ENCODE assay signal across 8 cellular contexts in genomic region chr14:68248481-68249255, GRCh38.
DNase-seq lines count a peak whose midpoint lies in the region; ATAC-seq, FAIRE-seq and TF ChIP-seq lines count a peak whose summit lies in the region.

No MANE protein-coding gene starts in this region.

- no peaks in the 10 kb centered on the region for H3K27me3 Mint-ChIP-seq in dendritic cell treated with granulocyte-macrophage colony-stimulating factor and Interleukin-4, amounts not matched to agents 40 ng/mL and 50 ng/mL, for 4 days
- H3K27me3 Mint-ChIP-seq in activated CD4-positive, alpha-beta memory T cell treated with anti-CD3 and anti-CD28 coated beads, Interleukin-2, amount 10 ng/mL, durations not matched to agents 7 days and 5 days, result no peaks in the 10 kb centered on the region

- no peaks in the 10 kb centered on the region for H3K9me3 ChIP-seq in OCI-LY3 (ENCODE audit: insufficient read depth, low read length)
- H3K9me3 ChIP-seq in liver (ENCODE audit: control insufficient read depth in 4 of 4, low read length in 3 of 4), result no peaks in the 10 kb centered on the region
- H3K9me3 ChIP-seq in suprapubic skin, result no peaks in the 10 kb centered on the region

- TF ChIP-seq POLR2A in suprapubic skin (IDR thresholded peaks at IDR 0.05), result no peak

- POLR2A ChIA-PET in activated CD4-positive, alpha-beta memory T cell treated with anti-CD3 and anti-CD28 coated beads, Interleukin-2, amount 10 ng/mL, durations not matched to agents 7 days and 5 days (lab: Charles Lee), result interaction anchor here (0.9 to 7.5 kb wide), 6 partner anchors 36 to 571 kb away, joined by 3 to 60 read pairs (median 6); partner anchors contain the start of gene ZFP36L1

- no peak overlapping the region for H3K4me2 ChIP-seq in OCI-LY3 (ENCODE audit: low read length)

- H3K27ac ChIP-seq in OCI-LY3 (ENCODE audit: low read length), result no peak overlapping the region
- peak overlapping the region; percentile 82 to 94 for H3K27ac ChIP-seq in liver (ENCODE audit: low read depth in 1 of 2, low read length in 2 of 2)
- H3K27ac ChIP-seq in suprapubic skin, result peak overlapping the region; percentile 75

- H3K27ac Mint-ChIP-seq in dendritic cell treated with granulocyte-macrophage colony-stimulating factor and Interleukin-4, amounts not matched to agents 40 ng/mL and 50 ng/mL, for 4 days, result peak overlapping the region; percentile 78
- no peak overlapping the region for H3K27ac Mint-ChIP-seq in activated CD4-positive, alpha-beta memory T cell treated with anti-CD3 and anti-CD28 coated beads, Interleukin-2, amount 10 ng/mL, durations not matched to agents 7 days and 5 days

- H3K9me3 Mint-ChIP-seq in dendritic cell treated with granulocyte-macrophage colony-stimulating factor and Interleukin-4, amounts not matched to agents 40 ng/mL and 50 ng/mL, for 4 days, result no peaks in the 10 kb centered on the region
- no peaks in the 10 kb centered on the region for H3K9me3 Mint-ChIP-seq in activated CD4-positive, alpha-beta memory T cell treated with anti-CD3 and anti-CD28 coated beads, Interleukin-2, amount 10 ng/mL, durations not matched to agents 7 days and 5 days

- H3K36me3 ChIP-seq in OCI-LY3 (replicated peaks; ENCODE audit: low read depth, low read length), result no peaks in the 10 kb centered on the region
- no peaks in the 10 kb centered on the region for H3K36me3 ChIP-seq in liver (ENCODE audit: control insufficient read depth in 4 of 4, insufficient read depth in 3 of 4, low read depth in 1 of 4, low read length in 3 of 4)
- H3K36me3 ChIP-seq in suprapubic skin, result no peaks in the 10 kb centered on the region

- no peak overlapping the region for H3K4me3 ChIP-seq in OCI-LY3 (ENCODE audit: low read length)
- no peak overlapping the region for H3K4me3 ChIP-seq in liver (ENCODE audit: low read depth in 1 of 3, low read length in 3 of 3)
- H3K4me3 ChIP-seq in suprapubic skin, result no peak overlapping the region

- DNase-seq in EH (ENCODE audit: low read depth), result peak; percentile 67
- DNase-seq in HTR-8/SVneo (ENCODE audit: insufficient read length, low spot score), result peak; percentile 90
- peak in 1 of 2 donors; percentile 68 for DNase-seq in suprapubic skin (ENCODE audit: low spot score in 2 of 2)
- no peak for DNase-seq in activated CD4-positive, alpha-beta memory T cell treated with anti-CD3 and anti-CD28 coated beads, Interleukin-2, amount 10 ng/mL, durations not matched to agents 7 days and 5 days

- intact Hi-C loops in dendritic cell treated with granulocyte-macrophage colony-stimulating factor and Interleukin-4, amounts not matched to agents 40 ng/mL and 50 ng/mL, for 4 days (cut with micrococcal nuclease), result loop anchor here (2.0 to 10.0 kb wide), 5 partner anchors 304 to 576 kb away; no protein-coding TSS in a partner anchor

- H3K27me3 ChIP-seq in OCI-LY3 (ENCODE audit: low read depth, low read length) (no peaks in the 10 kb centered on the region), liver (ENCODE audit: control insufficient read depth in 4 of 4, insufficient read depth in 4 of 4, low read length in 3 of 4) (no peaks in the 10 kb centered on the region), suprapubic skin (no peaks in the 10 kb centered on the region)

- TF ChIP-seq CTCF in OCI-LY3 (IDR thresholded peaks at IDR 0.05; ENCODE audit: low read depth, low read length) (peak; percentile 70), liver (IDR thresholded peaks at IDR 0.05; ENCODE audit: low read depth, low read length, missing input control) (peak; percentile 54), suprapubic skin (IDR thresholded peaks at IDR 0.05) (peak; percentile 32 to 67)

- WGBS in liver, result 59% methylated on average over 7 of the region's 7 CpGs
- WGBS in suprapubic skin, result 56% methylated on average over 7 of the region's 7 CpGs

- CTCF ChIA-PET in activated CD4-positive, alpha-beta memory T cell treated with anti-CD3 and anti-CD28 coated beads, Interleukin-2, amount 10 ng/mL, durations not matched to agents 7 days and 5 days (lab: Charles Lee), result interaction anchor here (0.6 to 12.5 kb wide), 8 partner anchors 305 to 596 kb away, joined by 3 to 129 read pairs (median 10); partner anchors contain the start of gene ZFP36L1

- TF ChIP-seq EP300 in suprapubic skin (IDR thresholded peaks at IDR 0.05), result no peak

- H3K4me1 Mint-ChIP-seq in dendritic cell treated with granulocyte-macrophage colony-stimulating factor and Interleukin-4, amounts not matched to agents 40 ng/mL and 50 ng/mL, for 4 days (ENCODE audit: low read depth), result peaks cover 59% of the 10 kb centered on the region
- peaks cover 15% of the 10 kb centered on the region for H3K4me1 Mint-ChIP-seq in activated CD4-positive, alpha-beta memory T cell treated with anti-CD3 and anti-CD28 coated beads, Interleukin-2, amount 10 ng/mL, durations not matched to agents 7 days and 5 days

- H3K79me2 ChIP-seq in OCI-LY3 (ENCODE audit: low read length), result no peaks in the 10 kb centered on the region

- H3K4me3 Mint-ChIP-seq in dendritic cell treated with granulocyte-macrophage colony-stimulating factor and Interleukin-4, amounts not matched to agents 40 ng/mL and 50 ng/mL, for 4 days, result no peak overlapping the region
- no peak overlapping the region for H3K4me3 Mint-ChIP-seq in activated CD4-positive, alpha-beta memory T cell treated with anti-CD3 and anti-CD28 coated beads, Interleukin-2, amount 10 ng/mL, durations not matched to agents 7 days and 5 days

- FAIRE-seq in HTR-8/SVneo (lab: Jason Lieb, UNC), result peak; percentile 98

- H2AFZ ChIP-seq in OCI-LY3 (ENCODE audit: low read depth, low read length), result no peak overlapping the region

- no peaks in the 10 kb centered on the region for H4K20me1 ChIP-seq in OCI-LY3 (ENCODE audit: insufficient read depth, low read length)

- peak; percentile 95 to 97 for TF ChIP-seq RAD21 in liver (IDR thresholded peaks at IDR 0.05)

- H3K9ac ChIP-seq in OCI-LY3 (ENCODE audit: low read length), result peak overlapping the region; percentile 2; the same call in 1 of the 2 replicates
- H3K9ac ChIP-seq in liver (ENCODE audit: low read depth in 1 of 2, low read length in 2 of 2), result peak overlapping the region in 1 of 2 donors; percentile 78

- H3K4me1 ChIP-seq in OCI-LY3 (ENCODE audit: low read length) (peaks cover 56% of the 10 kb centered on the region), liver (ENCODE audit: control insufficient read depth in 4 of 4, insufficient read depth in 4 of 4, low read length in 3 of 4) (peaks cover 7 to 40% (median 37%) of the 10 kb centered on the region in 4 donors), suprapubic skin (peaks cover 84% of the 10 kb centered on the region)

- ATAC-seq in GM21619 (IDR thresholded peaks at IDR 0.05; ENCODE audit: unreplicated experiment), result no peak

- H3K36me3 Mint-ChIP-seq in dendritic cell treated with granulocyte-macrophage colony-stimulating factor and Interleukin-4, amounts not matched to agents 40 ng/mL and 50 ng/mL, for 4 days (ENCODE audit: low read depth), result no peaks in the 10 kb centered on the region
- H3K36me3 Mint-ChIP-seq in activated CD4-positive, alpha-beta memory T cell treated with anti-CD3 and anti-CD28 coated beads, Interleukin-2, amount 10 ng/mL, durations not matched to agents 7 days and 5 days (ENCODE audit: low read depth), result no peaks in the 10 kb centered on the region

TF ChIP-seq in liver, 16 proteins besides CTCF, POLR2A, EP300 and RAD21:
- no peak for TF ChIP-seq EGR1 (IDR thresholded peaks at IDR 0.05; ENCODE audit: low read depth in 2 of 2)
- no peak for TF ChIP-seq HNF4A (conservative IDR thresholded peaks at IDR 0.05)
- no peak for TF ChIP-seq NR2F2 (IDR thresholded peaks at IDR 0.05)
- TF ChIP-seq TAF1 (conservative IDR thresholded peaks at IDR 0.05), result no peak
- no peak for TF ChIP-seq YY1 (IDR thresholded peaks at IDR 0.05)
- no peak for TF ChIP-seq HNF4G (IDR thresholded peaks at IDR 0.05)
- no peak for TF ChIP-seq FOXA1 (IDR thresholded peaks at IDR 0.05)
- no peak for TF ChIP-seq ATF3 (IDR thresholded peaks at IDR 0.05)
